18 cellular contexts compared by ENCODE assay signal in the genomic region with DNA sequence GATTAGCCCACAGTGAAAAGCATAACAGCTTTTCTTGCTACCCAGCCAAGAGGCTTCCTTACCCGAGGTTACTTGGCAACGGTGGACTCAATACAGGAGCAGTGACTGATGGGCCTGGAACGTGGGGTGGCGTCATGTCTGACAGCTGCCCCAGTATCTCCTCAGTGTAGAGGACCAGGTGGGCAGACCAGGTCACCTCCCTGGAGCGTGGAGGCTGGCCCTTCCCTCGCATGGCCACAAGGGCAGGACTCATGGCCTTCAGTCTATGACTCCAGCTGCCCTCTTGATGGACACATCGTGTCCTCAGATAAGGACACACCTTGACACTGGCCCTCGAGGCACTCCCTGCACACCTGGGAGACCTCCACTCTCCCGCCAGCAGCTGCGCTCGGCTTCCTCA.
"Had no signal": no experiment of that assay in that cellular context is flagged by ENCODE, and none has a peak within 500 bp of the region (broad histone marks: within the 10 kb centered on the region; RNA-seq: fewer than 3 reads in every experiment).

No MANE protein-coding gene starts in this region.

- H3K36me3 ChIP-seq: prostate gland, right lobe of liver, suprapubic skin had no signal

- H3K27ac ChIP-seq: prostate gland, right lobe of liver, suprapubic skin had no signal

- ATAC-seq: left ventricle myocardium superior had no signal

- H3K27me3 ChIP-seq: right lobe of liver, suprapubic skin had no signal

- H3K9me3 ChIP-seq: prostate gland, right lobe of liver, suprapubic skin had no signal

- H3K4me1 Mint-ChIP-seq: brain had no signal

- H3K27me3 Mint-ChIP-seq: stimulated activated naive CD8-positive, alpha-beta T cell treated with anti-CD3 and anti-CD28 coated beads, Interleukin-15, Interleukin-2, amounts not matched to agents 100 ng/mL and 50 ng/mL, for 24 hours had no signal

- H3K4me1 ChIP-seq: prostate gland, right lobe of liver, suprapubic skin had no signal

- H3K4me3 Mint-ChIP-seq: activated CD4-positive, alpha-beta T cell treated with anti-CD3 and anti-CD28 coated beads, Interleukin-2, amount 10 ng/mL, durations not matched to agents 24 days and 14 days; activated naive CD8-positive, alpha-beta T cell treated with anti-CD3 and anti-CD28 coated beads, Interleukin-2, amount 10 ng/mL, durations not matched to agents 7 days and 5 days; activated T-helper 1 cell treated with anti-CD3 and anti-CD28 coated beads, Interleukin-12 subunit alpha, Interleukin-12 subunit beta, Interleukin-2, Interleukin-4 antibody, amounts not matched to agents 30 ng/mL and 10 ng/mL and 1 ng/mL, durations not matched to agents 14 hours and 24 hours and 36 hours; brain; nephron progenitor cell; stimulated activated naive CD8-positive, alpha-beta T cell treated with anti-CD3 and anti-CD28 coated beads, Interleukin-15, Interleukin-2, amounts not matched to agents 100 ng/mL and 50 ng/mL, for 24 hours; type B pancreatic cell had no signal

- H3K9me3 Mint-ChIP-seq: activated CD4-positive, alpha-beta T cell treated with anti-CD3 and anti-CD28 coated beads, Interleukin-2, amount 10 ng/mL, durations not matched to agents 24 days and 14 days; activated naive CD8-positive, alpha-beta T cell treated with anti-CD3 and anti-CD28 coated beads, Interleukin-2, amount 10 ng/mL, durations not matched to agents 7 days and 5 days; activated T-helper 1 cell treated with anti-CD3 and anti-CD28 coated beads, Interleukin-12 subunit alpha, Interleukin-12 subunit beta, Interleukin-2, Interleukin-4 antibody, amounts not matched to agents 30 ng/mL and 10 ng/mL and 1 ng/mL, durations not matched to agents 14 hours and 24 hours and 36 hours; brain; nephron progenitor cell; stimulated activated naive CD8-positive, alpha-beta T cell treated with anti-CD3 and anti-CD28 coated beads, Interleukin-15, Interleukin-2, amounts not matched to agents 100 ng/mL and 50 ng/mL, for 24 hours; type B pancreatic cell had no signal

- DNase-seq: activated CD4-positive, alpha-beta T cell treated with anti-CD3 and anti-CD28 coated beads, Interleukin-2, amount 10 ng/mL, durations not matched to agents 24 days and 14 days; activated CD4-positive, CD25-positive, alpha-beta regulatory T cell; activated CD8-positive, alpha-beta memory T cell treated with anti-CD3 and anti-CD28 coated beads, Interleukin-2, amount 50 U/mL, for 48 hours; activated naive CD8-positive, alpha-beta T cell treated with anti-CD3 and anti-CD28 coated beads, Interleukin-2, amount 10 ng/mL, durations not matched to agents 7 days and 5 days; cortex of kidney; effector CD4-positive, alpha-beta T cell; foreskin melanocyte; kidney glomerular epithelial cell; left ventricle myocardium superior; mesenchymal stem cell; nephron progenitor cell; right lobe of liver had no signal

- H3K4me3 ChIP-seq: prostate gland, right lobe of liver, suprapubic skin had no signal

- H3K27ac Mint-ChIP-seq: activated CD4-positive, alpha-beta T cell treated with anti-CD3 and anti-CD28 coated beads, Interleukin-2, amount 10 ng/mL, durations not matched to agents 24 days and 14 days; brain; nephron progenitor cell; type B pancreatic cell had no signal

- H3K36me3 Mint-ChIP-seq: activated naive CD8-positive, alpha-beta T cell treated with anti-CD3 and anti-CD28 coated beads, Interleukin-2, amount 10 ng/mL, durations not matched to agents 7 days and 5 days; brain; type B pancreatic cell had no signal
